Comparison of ENCODE assay signal across 1 cellular context in genomic region chr1:183635606-183636333, GRCh38.
TF ChIP-seq lines count a peak whose summit lies in the region.

Gene ARPC5 (minus strand): TSS chr1:183635783. CDS start chr1:183635659, 124 bp downstream.

TF ChIP-seq in neural cell, 6 proteins besides CTCF, POLR2A, EP300 and RAD21 (continued from another document):
- TF ChIP-seq EZH2 (IDR thresholded peaks at IDR 0.05; ENCODE audit: borderline replicate concordance, insufficient read depth, low read length, poor library complexity, severe bottlenecking) = no peak
- peak; percentile 84 for TF ChIP-seq TAF1 (IDR thresholded peaks at IDR 0.05; ENCODE audit: low read depth)
- TF ChIP-seq SMC3 (conservative IDR thresholded peaks at IDR 0.05; ENCODE audit: poor library complexity) = no peak
TF ChIP-seq in neural cell: peak in this region for 4.
